12 cellular contexts compared by ENCODE assay signal in genomic region chr15:90020041-90020735, GRCh38. TPM values are rescaled to one million over a fixed set of nuclear protein-coding genes. Genes with fewer than 3 reads are reported as not detected.
DNase-seq lines count a peak whose midpoint lies in the region; ATAC-seq, FAIRE-seq and TF ChIP-seq lines count a peak whose summit lies in the region.
"Had no signal": no experiment of that assay in that cellular context is flagged by ENCODE, and none has a peak within 500 bp of the region (broad histone marks: within the 10 kb centered on the region; RNA-seq: fewer than 3 reads in every experiment).

No MANE protein-coding gene starts in this region.

- H3K36me3 ChIP-seq in K562 (ENCODE audit: control insufficient read depth, insufficient read depth, low read length) (no peaks in the 10 kb centered on the region), small intestine (ENCODE audit: control insufficient read depth in 2 of 2, insufficient read depth in 2 of 2, low read length in 2 of 2) (no peaks in the 10 kb centered on the region)
- H3K36me3 ChIP-seq in CD8-positive, alpha-beta T cell (ENCODE audit: insufficient read depth, low read length): no peaks in the 10 kb centered on the region

- TF ChIP-seq EP300 in K562 (IDR thresholded peaks at IDR 0.05; ENCODE audit: low read length): no peak

- H3K9me3 Mint-ChIP-seq in activated CD4-positive, alpha-beta T cell treated with anti-CD3 and anti-CD28 coated beads for 36 hours (ENCODE audit: low read depth): no peaks in the 10 kb centered on the region
- no peaks in the 10 kb centered on the region for H3K9me3 Mint-ChIP-seq in CD8-positive, alpha-beta T cell

- CTCF ChIA-PET in K562 (lab: Yijun Ruan, JAX; ENCODE audit: low intra/inter-chr PET ratio): no interaction called here
- CTCF ChIA-PET in activated CD4-positive, alpha-beta T cell treated with anti-CD3 and anti-CD28 coated beads for 36 hours (lab: Charles Lee): interaction anchor here (1.6 kb wide), 1 partner anchor 13 kb away, joined by 3 read pairs; no protein-coding TSS in a partner anchor
- CTCF ChIA-PET in CD8-positive, alpha-beta T cell (lab: Charles Lee): interaction anchor here (0.5 to 1.3 kb wide), 4 partner anchors 12 to 272 kb away, joined by 3 read pairs; no protein-coding TSS in a partner anchor

- no peaks in the 10 kb centered on the region for H3K79me2 ChIP-seq in K562 (ENCODE audit: control insufficient read depth, insufficient read depth, low read length)

- no peak overlapping the region for H3K27ac Mint-ChIP-seq in activated CD4-positive, alpha-beta T cell treated with anti-CD3 and anti-CD28 coated beads for 36 hours
- H3K27ac Mint-ChIP-seq in CD8-positive, alpha-beta T cell: no peak overlapping the region

- no peaks in the 10 kb centered on the region for H3K36me3 Mint-ChIP-seq in activated CD4-positive, alpha-beta T cell treated with anti-CD3 and anti-CD28 coated beads for 36 hours (ENCODE audit: low read depth)
- H3K36me3 Mint-ChIP-seq in CD8-positive, alpha-beta T cell: no peaks in the 10 kb centered on the region

- no peak for TF ChIP-seq POLR2A in K562 (conservative IDR thresholded peaks at IDR 0.05)

- in situ Hi-C loops in KBM-7 (cut with MboI; ENCODE audit: low pct_unique_long_range_greater_than_20kb, low sequenced_read_pairs): no loop called here
- in situ Hi-C loops in K562 (cut with MboI): no loop called here

- H3K4me1 ChIP-seq in K562 (replicated peaks in 1 of 2; ENCODE audit: control insufficient read depth in 2 of 2, insufficient read depth in 2 of 2, low read length in 2 of 2) (peaks cover 0 to 11% of the 10 kb centered on the region in 2 experiments; a peak in 3 of 5 replicates), small intestine (ENCODE audit: control insufficient read depth in 2 of 2, insufficient read depth in 1 of 2, low read depth in 1 of 2, low read length in 1 of 2) (peaks cover 7 to 16% of the 10 kb centered on the region in 2 donors)
- H3K4me1 ChIP-seq in CD8-positive, alpha-beta T cell (ENCODE audit: insufficient read depth, low read length): peaks cover 8% of the 10 kb centered on the region

- no TSS peak for BruUV-seq in K562 (replicated peaks; lab: Mats Ljungman, UMichigan)

- H3K4me3 ChIP-seq in K562 (no peak overlapping the region), small intestine (ENCODE audit: low read depth in 1 of 2, low read length in 2 of 2) (no peak overlapping the region)
- no peak overlapping the region for H3K4me3 ChIP-seq in CD8-positive, alpha-beta T cell (ENCODE audit: low read depth, low read length)

- POLR2A ChIA-PET in K562 (lab: Yijun Ruan, JAX): interaction anchor here (0.6 to 1.6 kb wide), 8 partner anchors 8 to 267 kb away, joined by 3 to 5 read pairs (median 3); no protein-coding TSS in a partner anchor
- POLR2A ChIA-PET in activated CD4-positive, alpha-beta T cell treated with anti-CD3 and anti-CD28 coated beads for 36 hours (lab: Charles Lee): no interaction called here
- POLR2A ChIA-PET in CD8-positive, alpha-beta T cell (lab: Charles Lee): no interaction called here

- H3K4me1 Mint-ChIP-seq in activated CD4-positive, alpha-beta T cell treated with anti-CD3 and anti-CD28 coated beads for 36 hours: peaks cover 47% of the 10 kb centered on the region
- peaks cover 35% of the 10 kb centered on the region for H3K4me1 Mint-ChIP-seq in CD8-positive, alpha-beta T cell (ENCODE audit: low read depth)

- no peak for TF ChIP-seq RAD21 in K562 (CRISPR knock-in tag; conservative IDR thresholded peaks at IDR 0.05 in 1 of 2, IDR thresholded peaks at IDR 0.05 in 1 of 2)

- H3K9me3 ChIP-seq in K562 (replicated peaks; ENCODE audit: control insufficient read depth, insufficient read depth, low read depth, low read length) (no peaks in the 10 kb centered on the region), small intestine (ENCODE audit: control insufficient read depth, low read depth) (no peaks in the 10 kb centered on the region)
- H3K9me3 ChIP-seq in CD8-positive, alpha-beta T cell (ENCODE audit: low read length): no peaks in the 10 kb centered on the region

- FAIRE-seq in K562 (lab: Jason Lieb, UNC) (no peak), small intestine (lab: Jason Lieb, UNC) (no peak)
- FAIRE-seq: islet of Langerhans had no signal

- no peak overlapping the region for H2AFZ ChIP-seq in K562 (ENCODE audit: low read depth, low read length)

- no peak for TF ChIP-seq CTCF in K562 (IDR thresholded peaks at IDR 0.05 in 2 of 3, conservative IDR thresholded peaks at IDR 0.05 in 1 of 3; ENCODE audit: insufficient read depth in 2 of 3, low read depth in 1 of 3, low read length in 3 of 3)
- TF ChIP-seq CTCF in CD8-positive, alpha-beta T cell (IDR thresholded peaks at IDR 0.05): no peak

- ATAC-seq in K562 (no peak; the same call in 2 of the 3 replicates), left lobe of liver (peak; percentile 54), HG02623 (IDR thresholded peaks at IDR 0.05; ENCODE audit: unreplicated experiment) (no peak)
- no peak for ATAC-seq in activated CD4-positive, alpha-beta T cell treated with anti-CD3 and anti-CD28 coated beads for 36 hours
- no peak for ATAC-seq in CD8-positive, alpha-beta T cell

- H3K9ac ChIP-seq in K562 (ENCODE audit: insufficient read depth in 1 of 2, low read depth in 2 of 2, low read length in 2 of 2): peak overlapping the region in 1 of 2 experiments; percentile 76; a peak in 1 of 4 replicates

- no peak overlapping the region for H3K4me3 Mint-ChIP-seq in activated CD4-positive, alpha-beta T cell treated with anti-CD3 and anti-CD28 coated beads for 36 hours
- no peak overlapping the region for H3K4me3 Mint-ChIP-seq in CD8-positive, alpha-beta T cell

- H3K4me2 ChIP-seq in K562 (ENCODE audit: insufficient read depth, low read length): no peak overlapping the region

- DNase-seq in KBM-7 (peak; percentile 63), K562 (ENCODE audit: extremely low read depth in 1 of 4, low spot score in 3 of 4) (no peak), left lobe of liver (ENCODE audit: low spot score) (peak; percentile 51), small intestine (no peak), NCI-H1417 (lab: John Stamatoyannopoulos, UW) (no peak)
- no peak for DNase-seq in activated CD4-positive, alpha-beta T cell treated with anti-CD3 and anti-CD28 coated beads for 36 hours
- DNase-seq in CD8-positive, alpha-beta T cell: no peak
- DNase-seq: DMS153, NCI-H226, retina had no signal

- intact Hi-C loops in K562 (cut with micrococcal nuclease): no loop called here
- intact Hi-C loops in activated CD4-positive, alpha-beta T cell treated with anti-CD3 and anti-CD28 coated beads for 36 hours (cut with DNase I, micrococcal nuclease): no loop called here
- intact Hi-C loops in CD8-positive, alpha-beta T cell (cut with DNase I, micrococcal nuclease): no loop called here

- H3K27me3 ChIP-seq in K562 (ENCODE audit: control insufficient read depth in 2 of 2, insufficient read depth in 2 of 2, low read length in 2 of 2): no peaks in the 10 kb centered on the region
- no peaks in the 10 kb centered on the region for H3K27me3 ChIP-seq in small intestine (ENCODE audit: control insufficient read depth in 2 of 2, insufficient read depth in 2 of 2, low read length in 2 of 2)
- H3K27me3 ChIP-seq in CD8-positive, alpha-beta T cell (ENCODE audit: insufficient read depth, low read length): no peaks in the 10 kb centered on the region

- H3K27me3 Mint-ChIP-seq in activated CD4-positive, alpha-beta T cell treated with anti-CD3 and anti-CD28 coated beads for 36 hours: no peaks in the 10 kb centered on the region
- H3K27me3 Mint-ChIP-seq in CD8-positive, alpha-beta T cell (ENCODE audit: low read depth): no peaks in the 10 kb centered on the region

- H3K27ac ChIP-seq in K562 (ENCODE audit: extremely low read depth, low read depth, low read length) (no peak overlapping the region), small intestine (ENCODE audit: low read depth in 1 of 2, low read length in 1 of 2) (peak overlapping the region; percentile 30 to 80)
- no peak overlapping the region for H3K27ac ChIP-seq in CD8-positive, alpha-beta T cell (ENCODE audit: low read depth, low read length)

- no peaks in the 10 kb centered on the region for H3K9me1 ChIP-seq in K562 (ENCODE audit: control insufficient read depth, insufficient read depth, low read length)

- H4K20me1 ChIP-seq in K562 (replicated peaks; ENCODE audit: control insufficient read depth, insufficient read depth, low read length): no peaks in the 10 kb centered on the region; the same call in 1 of the 2 replicates

- 70% methylated on average over 16 of the region's 18 CpGs for WGBS in K562 (ENCODE audit: insufficient coverage, low coverage, missing lambda C conversion rate)
- WGBS in small intestine, 3 donors: 62 to 74% (median 65%) methylated on average over 17 to 18 of the region's 18 CpGs

TF ChIP-seq in K562, 482 proteins besides CTCF, POLR2A, EP300 and RAD21:
- TF ChIP-seq NR2C1 (IDR thresholded peaks at IDR 0.05) (no peak), NR2C1 (tag; IDR thresholded peaks at IDR 0.05) (no peak), SPI1 (IDR thresholded peaks at IDR 0.05; ENCODE audit: borderline replicate concordance, low read depth, low read length) (peak; percentile 46; the same call in 1 of the 2 replicates)

RNA-seq across cellular contexts. Expression of gene ZNF710, which starts 19.1 kb away (rescaled TPM):
- total RNA-seq in K562 (2011; cell fraction: chromatin; rRNA removed; ENCODE audit: low replicate concordance): 2.3 and 8.1 TPM in 2 replicates
- 5.5 TPM in 2 replicates for total RNA-seq in K562 (2011; cell fraction: nucleolus; rRNA removed)
- total RNA-seq in K562 (2011; cell fraction: nucleoplasm; rRNA removed): 4.4 TPM in 2 replicates
- total RNA-seq in K562 (2014; rRNA removed) (5.9 and 6.3 TPM in 2 replicates), K562 (2014; rRNA removed; fragmentation: Illumina TruSeq; extraction: Trizol) (2.8 and 5.2 TPM in 2 replicates), K562 (2015; rRNA removed; fragmentation: Illumina TruSeq; extraction: Trizol) (6.0 and 6.2 TPM in 2 replicates), K562 (2021) (14.2 and 16.7 TPM in 2 replicates), left lobe of liver (6.7 TPM)
- polyA plus RNA-seq in K562 (2011; rRNA removed) (2.0 and 2.5 TPM in 2 replicates), K562 (2014; fragmentation: Illumina TruSeq; extraction: Trizol) (4.6 and 8.0 TPM in 2 replicates), K562 (2014; fragmentation: Nextera tagmentation; extraction: Ambion mirVana) (under 1 TPM; 0.56 to 0.63 TPM), K562 (2014; rRNA removed) (4.3 and 6.2 TPM in 2 replicates), small intestine (10 to 100 TPM; 10.3 to 19.7 (median 18.0) TPM)
- 3.7 and 4.2 TPM in 2 replicates for polyA plus RNA-seq in K562 (2011; cell fraction: cytosol; rRNA removed)
- 3.1 and 6.2 TPM in 2 replicates for polyA plus RNA-seq in K562 (2011; cell fraction: nucleus; rRNA removed)
- 4.2 and 6.5 TPM in 2 replicates for polyA plus RNA-seq in K562 (2012)
- 1.4 and 2.5 TPM in 2 replicates for polyA minus RNA-seq in K562 (2011; rRNA and poly(A)+ RNA removed)
- 7.5 and 8.4 TPM in 2 replicates for polyA minus RNA-seq in K562 (2011; cell fraction: cytosol; rRNA and poly(A)+ RNA removed)
- 2.2 and 3.3 TPM in 2 replicates for polyA minus RNA-seq in K562 (2011; cell fraction: nucleus; rRNA and poly(A)+ RNA removed)
- total RNA-seq in activated CD4-positive, alpha-beta T cell treated with anti-CD3 and anti-CD28 coated beads for 36 hours: 10 to 100 TPM; 22.8 to 34.9 TPM
- total RNA-seq in CD8-positive, alpha-beta T cell: 1 to 10 TPM; 2.5 to 4.2 TPM

Comparison
In these comparisons a context has a peak if more than half of its experiments do, and no peak if none do; other contexts are left out.
1. DNase-seq: peak in KBM-7 (single experiment) and left lobe of liver (single experiment); none in K562 (0 of 4), small intestine (single experiment), activated CD4-positive, alpha-beta T cell treated with anti-CD3 and anti-CD28 coated beads for 36 hours (single experiment), CD8-positive, alpha-beta T cell (0 of 7) and NCI-H1417 (0 of 3).
2. H3K27ac ChIP-seq: peak in small intestine (2 of 2); none in K562 (single experiment) and CD8-positive, alpha-beta T cell (single experiment).